25 cellular contexts compared by ENCODE assay signal in genomic region chr11:93028959-93029536, GRCh38. TPM values are rescaled to one million over a fixed set of nuclear protein-coding genes. Genes with fewer than 3 reads are reported as not detected.
DNase-seq lines count a peak whose midpoint lies in the region; ATAC-seq and TF ChIP-seq lines count a peak whose summit lies in the region.
"Had no signal": no experiment of that assay in that cellular context is flagged by ENCODE, and none has a peak within 500 bp of the region (broad histone marks: within the 10 kb centered on the region; RNA-seq: fewer than 3 reads in every experiment).

No MANE protein-coding gene starts in this region.

- no peak overlapping the region for H3K4ac ChIP-seq in neuronal stem cell (ENCODE audit: low read length)

- TF ChIP-seq POLR2A in prostate gland (IDR thresholded peaks at IDR 0.05), result no peak

- no peak overlapping the region for H3K27ac Mint-ChIP-seq in immature natural killer cell
- H3K27ac Mint-ChIP-seq: activated naive CD8-positive, alpha-beta T cell treated with anti-CD3 and anti-CD28 coated beads for 36 hours; CD4-positive, alpha-beta memory T cell had no signal

- no peak overlapping the region for H3K4me2 ChIP-seq in neuronal stem cell (ENCODE audit: insufficient read depth, low read length, poor library complexity, severe bottlenecking)

- no peak overlapping the region for H2BK120ac ChIP-seq in neuronal stem cell (ENCODE audit: low read depth, low read length)

- H3K79me1 ChIP-seq in neuronal stem cell (ENCODE audit: low read depth, low read length), result no peaks in the 10 kb centered on the region

- H3K9me3 ChIP-seq in neuronal stem cell (replicated peaks in 1 of 2; ENCODE audit: control insufficient read depth in 2 of 2, insufficient read depth in 1 of 2, low read depth in 1 of 2, low read length in 2 of 2) (peaks cover 0 to 3% of the 10 kb centered on the region in 2 donors), prostate gland (no peaks in the 10 kb centered on the region)

- no peak overlapping the region for H3K18ac ChIP-seq in neuronal stem cell (ENCODE audit: low read length)

- H3K27me3 Mint-ChIP-seq in immature natural killer cell (ENCODE audit: low read depth in 3 of 3), result peaks cover 0 to 2% (median 2%) of the 10 kb centered on the region in 3 donors
- H3K27me3 Mint-ChIP-seq: activated naive CD8-positive, alpha-beta T cell treated with anti-CD3 and anti-CD28 coated beads for 36 hours had no signal

- no peak overlapping the region for H2AFZ ChIP-seq in neuronal stem cell (ENCODE audit: low read length)

- H3K9ac ChIP-seq in neuronal stem cell (ENCODE audit: low read depth, low read length, poor library complexity), result no peak overlapping the region

- H3K27me3 ChIP-seq in neuronal stem cell (ENCODE audit: control insufficient read depth in 3 of 3, insufficient read depth in 3 of 3, low read depth in 1 of 3, low read length in 3 of 3) (no peaks in the 10 kb centered on the region), prostate gland (replicated peaks; ENCODE audit: insufficient read depth) (no peaks in the 10 kb centered on the region)

- H4K8ac ChIP-seq in neuronal stem cell (ENCODE audit: low read depth, low read length), result no peak overlapping the region

- ATAC-seq in GM21515 (IDR thresholded peaks at IDR 0.05; ENCODE audit: unreplicated experiment) (peak; percentile 46), HG03565 (IDR thresholded peaks at IDR 0.05; ENCODE audit: unreplicated experiment) (peak; percentile 55)
- ATAC-seq: sciatic nerve had no signal

- intact Hi-C loops in prostate gland (cut with DNase I), result no loop called here

- no peaks in the 10 kb centered on the region for H3K4me1 Mint-ChIP-seq in immature natural killer cell
- H3K4me1 Mint-ChIP-seq: activated naive CD8-positive, alpha-beta T cell treated with anti-CD3 and anti-CD28 coated beads for 36 hours; CD4-positive, alpha-beta memory T cell had no signal

- no peak overlapping the region for H2BK12ac ChIP-seq in neuronal stem cell (ENCODE audit: low read length)

- no peak overlapping the region for H3K4me3 Mint-ChIP-seq in immature natural killer cell
- H3K4me3 Mint-ChIP-seq: activated naive CD8-positive, alpha-beta T cell treated with anti-CD3 and anti-CD28 coated beads for 36 hours had no signal

- H3K36me3 ChIP-seq in neuronal stem cell (replicated peaks in 1 of 2; ENCODE audit: control insufficient read depth in 2 of 2, insufficient read depth in 2 of 2, low read length in 2 of 2) (no peaks in the 10 kb centered on the region), prostate gland (no peaks in the 10 kb centered on the region)

- H3K27ac ChIP-seq in neuronal stem cell (replicated peaks; ENCODE audit: low read length) (no peak overlapping the region), prostate gland (no peak overlapping the region)

- H3K4me3 ChIP-seq in GM12865 (ENCODE audit: low read depth, low read length) (peak overlapping the region; percentile 39), choroid plexus epithelial cell (ENCODE audit: low read depth, low read length) (no peak overlapping the region), neuronal stem cell (ENCODE audit: low read length in 2 of 2) (no peak overlapping the region), prostate gland (no peak overlapping the region)

- no peak overlapping the region for H2BK15ac ChIP-seq in neuronal stem cell (ENCODE audit: low read length)

- H3K36me3 Mint-ChIP-seq in immature natural killer cell, result no peaks in the 10 kb centered on the region
- H3K36me3 Mint-ChIP-seq: activated naive CD8-positive, alpha-beta T cell treated with anti-CD3 and anti-CD28 coated beads for 36 hours; CD4-positive, alpha-beta memory T cell had no signal

- no peak overlapping the region for H3K14ac ChIP-seq in neuronal stem cell (ENCODE audit: low read length)

- no peak overlapping the region for H4K91ac ChIP-seq in neuronal stem cell (ENCODE audit: low read depth, low read length, poor library complexity)

- DNase-seq in GM12865 (ENCODE audit: low read depth) (no peak), choroid plexus epithelial cell (ENCODE audit: low read depth) (peak; percentile 28), neuronal stem cell (ENCODE audit: low spot score) (no peak), prostate gland (ENCODE audit: low spot score) (no peak), immature natural killer cell (no peak)
- DNase-seq in stimulated activated CD4-positive, alpha-beta T cell treated with anti-CD3 and anti-CD28 coated beads, Interleukin-4, amount 100 ng/mL, for 1 hour, result no peak
- DNase-seq: ACHN; activated CD4-positive, alpha-beta T cell treated with anti-CD3 and anti-CD28 coated beads, Interleukin-2, amount 50 U/mL, for 48 hours; activated naive CD8-positive, alpha-beta T cell treated with anti-CD3 and anti-CD28 coated beads for 36 hours; activated T-cell treated with anti-CD3 and anti-CD28 coated beads, Interleukin-2, amount 50 U/mL, for 48 hours; CD4-positive, alpha-beta memory T cell; dermis blood vessel endothelial cell; head of caudate nucleus; islet precursor cell; NCI-H1694 treated with DMSO at 0.1 percent for 48 hours; NCI-H524; stimulated activated CD4-positive, alpha-beta T cell treated with anti-CD3 and anti-CD28 coated beads, Interleukin-1b, Interleukin-23, amount 100 ng/mL, for 48 hours; SW 1271 had no signal

- H3K9me3 Mint-ChIP-seq in immature natural killer cell, result peaks cover 0 to 4% (median 0%) of the 10 kb centered on the region in 6 donors
- H3K9me3 Mint-ChIP-seq: activated naive CD8-positive, alpha-beta T cell treated with anti-CD3 and anti-CD28 coated beads for 36 hours had no signal

- H2AK5ac ChIP-seq in neuronal stem cell (ENCODE audit: low read depth, low read length), result no peak overlapping the region

- no CpG with 5 or more reads among the region's 6 CpGs for WGBS in neuronal stem cell (ENCODE audit: extremely low coverage in 2 of 2, insufficient read length in 2 of 2, insufficient replicate concordance in 1 of 2), 2 donors
- WGBS in prostate gland, result 73% methylated on average over 6 of the region's 6 CpGs

- H3K4me1 ChIP-seq in neuronal stem cell (ENCODE audit: control insufficient read depth in 2 of 2, insufficient read depth in 1 of 2, low read depth in 1 of 2, low read length in 2 of 2) (peaks cover 0 to 3% of the 10 kb centered on the region in 2 donors), prostate gland (replicated peaks) (no peaks in the 10 kb centered on the region)

- H2BK5ac ChIP-seq in neuronal stem cell (ENCODE audit: low read length), result no peak overlapping the region

- TF ChIP-seq CTCF in GM12865 (IDR thresholded peaks at IDR 0.05; ENCODE audit: insufficient read depth, low read depth, low read length, missing control alignments) (no peak), choroid plexus epithelial cell (conservative IDR thresholded peaks at IDR 0.05; ENCODE audit: low read depth, low read length) (no peak), prostate gland (IDR thresholded peaks at IDR 0.05) (no peak)

- H3K23ac ChIP-seq in neuronal stem cell (ENCODE audit: low read depth, low read length, poor library complexity), result no peak overlapping the region

RNA-seq across cellular contexts. Expression of gene MTNR1B, which starts 59.6 kb away (rescaled TPM):
- not detected for polyA plus RNA-seq in neuronal stem cell (2013, experiment 1 of 2)
- polyA plus RNA-seq in neuronal stem cell (2013, experiment 2 of 2), result not detected
- under 1 TPM in 1 of 2 donors, not detected in 1; 0.62 TPM for total RNA-seq in prostate gland
- polyA plus RNA-seq in immature natural killer cell, result not detected
- total RNA-seq: activated naive CD8-positive, alpha-beta T cell treated with anti-CD3 and anti-CD28 coated beads for 36 hours; CD4-positive, alpha-beta memory T cell; Daoy; dermis blood vessel endothelial cell; HT1080; sciatic nerve; temporal lobe had no signal
- polyA plus RNA-seq: CD4-positive, alpha-beta memory T cell; esophagus had no signal
